In genomic region chr1:147722114-147722513, GRCh38 we compare ENCODE assay signal across 22 cellular contexts. TPM values are rescaled to one million over a fixed set of nuclear protein-coding genes. Genes with fewer than 3 reads are reported as not detected.
DNase-seq lines count a peak whose midpoint lies in the region; ATAC-seq and TF ChIP-seq lines count a peak whose summit lies in the region.
"Had no signal": no experiment of that assay in that cellular context is flagged by ENCODE, and none has a peak within 500 bp of the region (broad histone marks: within the 10 kb centered on the region; RNA-seq: fewer than 3 reads in every experiment).

No MANE protein-coding gene starts in this region.

- H3K4me3 Mint-ChIP-seq in GM23338 (no peak overlapping the region), nephron progenitor cell (no peak overlapping the region)
- H3K4me3 Mint-ChIP-seq: CD4-positive, CD25-positive, alpha-beta regulatory T cell had no signal

- H3K27ac Mint-ChIP-seq in GM23338 (no peak overlapping the region), nephron progenitor cell (no peak overlapping the region)
- H3K27ac Mint-ChIP-seq: CD4-positive, CD25-positive, alpha-beta regulatory T cell had no signal

- H3K4me1 Mint-ChIP-seq in GM23338: peaks cover 20% of the 10 kb centered on the region
- H3K4me1 Mint-ChIP-seq in nephron progenitor cell: peaks cover 9% of the 10 kb centered on the region

- H3K36me3 ChIP-seq in GM23338 (ENCODE audit: insufficient read depth): no peaks in the 10 kb centered on the region
- H3K36me3 ChIP-seq in PC-9 (ENCODE audit: low read depth): no peaks in the 10 kb centered on the region
- no peaks in the 10 kb centered on the region for H3K36me3 ChIP-seq in psoas muscle (ENCODE audit: insufficient read depth in 1 of 2, low read depth in 1 of 2)
- H3K36me3 ChIP-seq: BE2C had no signal

- H3K27me3 ChIP-seq in GM23338 (ENCODE audit: insufficient read depth) (no peaks in the 10 kb centered on the region), PC-9 (ENCODE audit: insufficient read depth, low read depth) (no peaks in the 10 kb centered on the region), psoas muscle (ENCODE audit: insufficient read depth in 3 of 3, low read length in 2 of 3) (peaks cover 0 to 2% (median 0%) of the 10 kb centered on the region in 3 donors)

- H3K4me3 ChIP-seq in GM23338 (no peak overlapping the region), PC-9 (no peak overlapping the region), psoas muscle (no peak overlapping the region)

- TF ChIP-seq CTCF in GM23338 (conservative IDR thresholded peaks at IDR 0.05; ENCODE audit: low read depth in 2 of 2) (no peak), PC-9 (conservative IDR thresholded peaks at IDR 0.05) (no peak), nephron progenitor cell (IDR thresholded peaks at IDR 0.05) (no peak), psoas muscle (IDR thresholded peaks at IDR 0.05) (no peak)

- H3K27ac ChIP-seq in GM23338 (ENCODE audit: low read depth): no peak overlapping the region
- H3K27ac ChIP-seq in PC-9: peak overlapping the region; percentile 87
- H3K27ac ChIP-seq in epithelial cell of prostate: peak overlapping the region; percentile 50
- no peak overlapping the region for H3K27ac ChIP-seq in psoas muscle

- POLR2A ChIA-PET in PC-9 (lab: Charles Lee; ENCODE audit: unreplicated experiment): no interaction called here

- H3K4me1 ChIP-seq in GM23338 (ENCODE audit: insufficient read depth) (peaks cover 17% of the 10 kb centered on the region), PC-9 (replicated peaks; ENCODE audit: insufficient read depth) (peaks cover 75% of the 10 kb centered on the region), psoas muscle (no peaks in the 10 kb centered on the region)
- H3K4me1 ChIP-seq: BE2C had no signal

- 81 to 87% (median 82%) methylated on average over 2 of the region's 2 CpGs for WGBS in psoas muscle, 3 donors

- peaks cover 7% of the 10 kb centered on the region; the same call in 1 of the 2 replicates for H3K9me3 ChIP-seq in PC-9 (ENCODE audit: insufficient read depth, low read depth)
- H3K9me3 ChIP-seq in psoas muscle: no peaks in the 10 kb centered on the region
- H3K9me3 ChIP-seq: BE2C had no signal

- peak; percentile 56 for DNase-seq in GM23338 (ENCODE audit: low spot score)
- DNase-seq in PC-9: no peak
- no peak for DNase-seq in epithelial cell of prostate (ENCODE audit: low read depth, low spot score)
- peak; percentile 20 for DNase-seq in nephron progenitor cell
- no peak for DNase-seq in NCI-H2196 treated with DMSO at 0.1 percent for 48 hours (lab: John Stamatoyannopoulos, UW; ENCODE audit: unreplicated experiment)
- DNase-seq in activated CD8-positive, alpha-beta memory T cell treated with anti-CD3 and anti-CD28 coated beads, Interleukin-2, amount 50 U/mL, for 4 hours: no peak
- no peak for DNase-seq in psoas muscle
- DNase-seq: BE2C; CD4-positive, CD25-positive, alpha-beta regulatory T cell; COR-L47; DND-41; GOT3; Kasumi-1; NCI-H1417 treated with DMSO at 0.1 percent for 48 hours; NCI-H187 treated with DMSO at 0.1 percent for 48 hours; NCI-H2107; NCI-H510A; NK-92 treated with Interleukin-12 subunit alpha and Interleukin-12 subunit beta, amount 100 ng/mL, for 24 hours had no signal

- H3K36me3 Mint-ChIP-seq in GM23338 (ENCODE audit: low read depth) (peaks cover 6% of the 10 kb centered on the region; the same call in 2 of the 3 replicates), nephron progenitor cell (ENCODE audit: low read depth) (no peaks in the 10 kb centered on the region)
- H3K36me3 Mint-ChIP-seq: CD4-positive, CD25-positive, alpha-beta regulatory T cell had no signal

- H3K4me2 ChIP-seq in GM23338 (no peak overlapping the region), PC-9 (peak overlapping the region; percentile 55)

- peaks cover 9% of the 10 kb centered on the region for H3K27me3 Mint-ChIP-seq in GM23338 (ENCODE audit: insufficient read depth, low read depth, poor library complexity)
- peaks cover 12% of the 10 kb centered on the region for H3K27me3 Mint-ChIP-seq in nephron progenitor cell (ENCODE audit: low read depth, poor library complexity)

- H3F3A ChIP-seq in GM23338 (replicated peaks; ENCODE audit: low read depth): no peaks in the 10 kb centered on the region
- H3F3A ChIP-seq in PC-9 (ENCODE audit: insufficient read depth, low read depth): peaks cover 35% of the 10 kb centered on the region; the same call in 1 of the 2 replicates

- CTCF ChIA-PET in PC-9 (lab: Charles Lee): no interaction called here

- peaks cover 11% of the 10 kb centered on the region for H3K9me3 Mint-ChIP-seq in GM23338
- H3K9me3 Mint-ChIP-seq in nephron progenitor cell: peaks cover 8% of the 10 kb centered on the region

- H3K9me2 ChIP-seq in GM23338 (ENCODE audit: insufficient read depth) (no peaks in the 10 kb centered on the region), PC-9 (ENCODE audit: insufficient read depth) (no peaks in the 10 kb centered on the region)

- intact Hi-C loops in PC-9 (cut with micrococcal nuclease; ENCODE audit: unreplicated experiment) (no loop called here), psoas muscle (cut with DNase I) (loop anchor here in 1 of 2 donors (5.0 kb wide), 1 partner anchor 170 kb away; no protein-coding TSS in a partner anchor)

- ATAC-seq in GM23338: peak; percentile 61
- no peak for ATAC-seq in psoas muscle
- ATAC-seq: Panc1, SK-N-SH treated with all-trans-retinoic acid at 6 μM for 48 hours had no signal

- H2AFZ ChIP-seq in GM23338 (peak overlapping the region; percentile 69), PC-9 (0 out of 2 replicates have a peak overlapping the region, but pooled peaks have one; percentile 11)

- BruUV-seq in PC-9 (replicated peaks; lab: Mats Ljungman, UMichigan): no TSS peak

- H4K20me1 ChIP-seq in GM23338 (replicated peaks; ENCODE audit: insufficient read depth) (no peaks in the 10 kb centered on the region), PC-9 (ENCODE audit: insufficient read depth) (no peaks in the 10 kb centered on the region)

- H3K79me2 ChIP-seq in GM23338 (replicated peaks; ENCODE audit: insufficient read depth): no peaks in the 10 kb centered on the region
- no peaks in the 10 kb centered on the region for H3K79me2 ChIP-seq in PC-9 (ENCODE audit: low read depth)

TF ChIP-seq in GM23338, 12 proteins besides CTCF, POLR2A, EP300 and RAD21:
- no peak for TF ChIP-seq ZNF331 (CRISPR knock-in tag; IDR thresholded peaks at IDR 0.05; ENCODE audit: low read depth)

RNA-seq across cellular contexts. Expression of gene GJA5, which starts 38.3 kb away (rescaled TPM):
- total RNA-seq in GM23338 (2014; rRNA removed; shearing (Covaris generic)): 0.85 and 1.7 TPM in 2 replicates
- polyA plus RNA-seq in GM23338 (2016; fragmentation: Nextera tagmentation; extraction: Ambion mirVana) (0.24 and 0.50 TPM in 2 replicates), psoas muscle (1 to 10 TPM; 1.9 to 3.0 (median 2.8) TPM)
- total RNA-seq in PC-9 (2021) (2.8 and 8.7 TPM in 2 replicates), psoas muscle (1 to 10 TPM; 3.3 to 7.0 (median 4.8) TPM)
- total RNA-seq: A673; CD4-positive, CD25-positive, alpha-beta regulatory T cell; G401 had no signal
- polyA plus RNA-seq: CD4-positive, CD25-positive, alpha-beta regulatory T cell had no signal

RNA-seq across cellular contexts. Expression of gene ACP6, which starts 51.8 kb away (rescaled TPM):
- 16.2 and 20.6 TPM in 2 replicates for total RNA-seq in GM23338 (2014; rRNA removed; shearing (Covaris generic))
- polyA plus RNA-seq in GM23338 (2016; fragmentation: Nextera tagmentation; extraction: Ambion mirVana) (22.8 and 26.5 TPM in 2 replicates), psoas muscle (1 to 10 TPM; 5.0 to 7.4 (median 6.7) TPM)
- total RNA-seq in PC-9 (2021) (71.4 and 85.3 TPM in 2 replicates), psoas muscle (1 to 10 TPM; 4.1 to 8.8 (median 5.1) TPM)

Comparison
In these comparisons a context has a peak if more than half of its experiments do, and no peak if none do; other contexts are left out.
1. DNase-seq: peak in GM23338 (single experiment) and nephron progenitor cell (single experiment); none in PC-9 (0 of 2), epithelial cell of prostate (single experiment), NCI-H2196 treated with DMSO at 0.1 percent for 48 hours (single experiment), activated CD8-positive, alpha-beta memory T cell treated with anti-CD3 and anti-CD28 coated beads, Interleukin-2, amount 50 U/mL, for 4 hours (single experiment) and psoas muscle (0 of 2).
2. H3K27ac ChIP-seq: peak in PC-9 (single experiment) and epithelial cell of prostate (single experiment); none in GM23338 (single experiment) and psoas muscle (single experiment).